19 cellular contexts compared by ENCODE assay signal in genomic region chr4:15398732-15399131, GRCh38. TPM values are rescaled to one million over a fixed set of nuclear protein-coding genes. Genes with fewer than 3 reads are reported as not detected.
A peak's percentile ranks its signal among the peaks of the same experiment; 100 is the strongest.
DNase-seq lines count a peak whose midpoint lies in the region; ATAC-seq, FAIRE-seq and TF ChIP-seq lines count a peak whose summit lies in the region.
"Had no signal": no experiment of that assay in that cellular context is flagged by ENCODE, and none has a peak within 500 bp of the region (broad histone marks: within the 10 kb centered on the region; RNA-seq: fewer than 3 reads in every experiment).

No MANE protein-coding gene starts in this region.

- peak overlapping the region; percentile 61 for H3K4me2 ChIP-seq in keratinocyte (ENCODE audit: control insufficient read depth, extremely low read depth, insufficient read depth, low read depth, low read length)

- H3K4me1 ChIP-seq in ascending aorta (peaks cover 22 to 86% of the 10 kb centered on the region in 2 donors), keratinocyte (ENCODE audit: control insufficient read depth, extremely low read depth, insufficient read depth, low read length) (peaks cover 38% of the 10 kb centered on the region), aorta (ENCODE audit: control insufficient read depth in 1 of 2, insufficient read depth in 2 of 2, low read length in 2 of 2) (peaks cover 21 to 29% of the 10 kb centered on the region in 2 donors)

- H3K4me1 Mint-ChIP-seq in activated CD4-positive, alpha-beta T cell treated with anti-CD3 and anti-CD28 coated beads, Interleukin-2, amount 10 ng/mL, durations not matched to agents 7 days and 5 days: peaks cover 29% of the 10 kb centered on the region
- peaks cover 20% of the 10 kb centered on the region for H3K4me1 Mint-ChIP-seq in activated CD4-positive, alpha-beta T cell treated with anti-CD3 and anti-CD28 coated beads, Interleukin-2, amount 10 ng/mL, durations not matched to agents 24 days and 14 days

- FAIRE-seq in keratinocyte (lab: Jason Lieb, UNC): peak; percentile 44
- FAIRE-seq: GM12878, H1, HepG2 had no signal

- no peaks in the 10 kb centered on the region for H3K79me2 ChIP-seq in keratinocyte (ENCODE audit: control insufficient read depth, insufficient read depth, low read length)

- intact Hi-C loops in activated CD4-positive, alpha-beta T cell treated with anti-CD3 and anti-CD28 coated beads, Interleukin-2, amount 10 ng/mL, durations not matched to agents 24 days and 14 days (cut with micrococcal nuclease): loop anchor here (5.0 to 10.0 kb wide), 3 partner anchors 51 to 1744 kb away; no protein-coding TSS in a partner anchor
- intact Hi-C loops in ascending aorta (cut with DNase I): loop anchor here (5.0 kb wide), 1 partner anchor 166 kb away; no protein-coding TSS in a partner anchor
- intact Hi-C loops in aorta (cut with DNase I): loop anchor here (5.0 to 10.0 kb wide), 2 partner anchors 59 to 164 kb away; no protein-coding TSS in a partner anchor

- peaks cover 3% of the 10 kb centered on the region for H3K36me3 Mint-ChIP-seq in activated CD4-positive, alpha-beta T cell treated with anti-CD3 and anti-CD28 coated beads, Interleukin-2, amount 10 ng/mL, durations not matched to agents 7 days and 5 days (ENCODE audit: low read depth)
- H3K36me3 Mint-ChIP-seq in activated CD4-positive, alpha-beta T cell treated with anti-CD3 and anti-CD28 coated beads, Interleukin-2, amount 10 ng/mL, durations not matched to agents 24 days and 14 days (ENCODE audit: low read depth): no peaks in the 10 kb centered on the region

- ATAC-seq in aorta (ENCODE audit: low FRiP score) (no peak), HG03159 (IDR thresholded peaks at IDR 0.05; ENCODE audit: unreplicated experiment) (no peak), GM19351 (IDR thresholded peaks at IDR 0.05; ENCODE audit: unreplicated experiment) (no peak)
- ATAC-seq: GM12878, HepG2 had no signal

- H3K27me3 Mint-ChIP-seq in activated CD4-positive, alpha-beta T cell treated with anti-CD3 and anti-CD28 coated beads, Interleukin-2, amount 10 ng/mL, durations not matched to agents 7 days and 5 days: peaks cover 3% of the 10 kb centered on the region
- H3K27me3 Mint-ChIP-seq in activated CD4-positive, alpha-beta T cell treated with anti-CD3 and anti-CD28 coated beads, Interleukin-2, amount 10 ng/mL, durations not matched to agents 24 days and 14 days: peaks cover 2% of the 10 kb centered on the region

- H3K4me3 Mint-ChIP-seq in activated CD4-positive, alpha-beta T cell treated with anti-CD3 and anti-CD28 coated beads, Interleukin-2, amount 10 ng/mL, durations not matched to agents 7 days and 5 days: no peak overlapping the region
- no peak overlapping the region for H3K4me3 Mint-ChIP-seq in activated CD4-positive, alpha-beta T cell treated with anti-CD3 and anti-CD28 coated beads, Interleukin-2, amount 10 ng/mL, durations not matched to agents 24 days and 14 days

- no peak for DNase-seq in activated CD4-positive, alpha-beta T cell treated with anti-CD3 and anti-CD28 coated beads, Interleukin-2, amount 10 ng/mL, durations not matched to agents 7 days and 5 days
- no peak for DNase-seq in activated CD4-positive, alpha-beta T cell treated with anti-CD3 and anti-CD28 coated beads, Interleukin-2, amount 10 ng/mL, durations not matched to agents 24 days and 14 days
- no peak for DNase-seq in ascending aorta (ENCODE audit: low spot score in 2 of 2)
- peak; percentile 90 for DNase-seq in keratinocyte (ENCODE audit: low read depth, low spot score)
- DNase-seq in aorta: no peak
- DNase-seq in HK-2 (ENCODE audit: unreplicated experiment): no peak
- DNase-seq: GDM1, NCI-H1105 treated with DMSO at 0.1 percent for 48 hours, NCI-H1694 treated with DMSO at 0.1 percent for 48 hours, NCI-H2107, NCI-H69, OCI-M1 had no signal

- H3K9me3 Mint-ChIP-seq in activated CD4-positive, alpha-beta T cell treated with anti-CD3 and anti-CD28 coated beads, Interleukin-2, amount 10 ng/mL, durations not matched to agents 7 days and 5 days: no peaks in the 10 kb centered on the region
- no peaks in the 10 kb centered on the region for H3K9me3 Mint-ChIP-seq in activated CD4-positive, alpha-beta T cell treated with anti-CD3 and anti-CD28 coated beads, Interleukin-2, amount 10 ng/mL, durations not matched to agents 24 days and 14 days

- H3K9me3 ChIP-seq in ascending aorta (no peaks in the 10 kb centered on the region), keratinocyte (ENCODE audit: control insufficient read depth, low read depth, low read length) (no peaks in the 10 kb centered on the region), aorta (ENCODE audit: control insufficient read depth, low read length) (no peaks in the 10 kb centered on the region)

- H3K36me3 ChIP-seq in ascending aorta: no peaks in the 10 kb centered on the region
- H3K36me3 ChIP-seq in keratinocyte (ENCODE audit: control insufficient read depth in 2 of 2, extremely low read depth in 1 of 2, insufficient read depth in 2 of 2, low read length in 2 of 2): no peaks in the 10 kb centered on the region
- no peaks in the 10 kb centered on the region for H3K36me3 ChIP-seq in aorta (ENCODE audit: control insufficient read depth in 1 of 2, insufficient read depth in 2 of 2, low read length in 1 of 2)

- dilution Hi-C loops in keratinocyte (cut with MboI; ENCODE audit: extremely low pct_ligation_motif_present, low sequenced_read_pairs): no loop called here

- H4K20me1 ChIP-seq in keratinocyte (ENCODE audit: control insufficient read depth, extremely low read depth, insufficient read depth, low read length): no peaks in the 10 kb centered on the region

- no peaks in the 10 kb centered on the region for H3K27me3 ChIP-seq in ascending aorta
- H3K27me3 ChIP-seq in keratinocyte (ENCODE audit: control insufficient read depth, extremely low read depth, insufficient read depth, low read length): no peaks in the 10 kb centered on the region
- no peaks in the 10 kb centered on the region for H3K27me3 ChIP-seq in aorta (ENCODE audit: control insufficient read depth in 1 of 2, insufficient read depth in 2 of 2, low read length in 1 of 2)

- WGBS in aorta, 2 donors: 52 to 55% methylated on average over 4 of the region's 4 CpGs

- no peak for TF ChIP-seq CTCF in ascending aorta (IDR thresholded peaks at IDR 0.05)
- TF ChIP-seq CTCF in keratinocyte (optimal IDR thresholded peaks at IDR 0.05 in 1 of 3, IDR thresholded peaks at IDR 0.05 in 1 of 3, conservative IDR thresholded peaks at IDR 0.05 in 1 of 3; ENCODE audit: extremely low read depth in 1 of 3, insufficient read depth in 2 of 3, low read length in 3 of 3): no peak

- H3K4me3 ChIP-seq in ascending aorta (no peak overlapping the region), keratinocyte (ENCODE audit: control insufficient read depth in 2 of 3, extremely low read depth in 1 of 3, insufficient read depth in 2 of 3, low read depth in 1 of 3, low read length in 3 of 3) (no peak overlapping the region), aorta (ENCODE audit: low read length in 2 of 2) (no peak overlapping the region)
- H3K4me3 ChIP-seq: GM12878 had no signal

- no peaks in the 10 kb centered on the region for H3K9me1 ChIP-seq in keratinocyte (ENCODE audit: control insufficient read depth, extremely low read depth, insufficient read depth, low read length)

- H3K27ac ChIP-seq in ascending aorta: peak overlapping the region; percentile 82 to 90
- peak overlapping the region; percentile 86 for H3K27ac ChIP-seq in keratinocyte (ENCODE audit: control insufficient read depth, insufficient read depth, low read length)
- peak overlapping the region; percentile 30 to 64 for H3K27ac ChIP-seq in aorta (ENCODE audit: low read depth in 1 of 2, low read length in 2 of 2)

- H2AFZ ChIP-seq in keratinocyte (ENCODE audit: control insufficient read depth, low read length): peak overlapping the region; percentile 14

- peak overlapping the region; percentile 14 for H3K27ac Mint-ChIP-seq in activated CD4-positive, alpha-beta T cell treated with anti-CD3 and anti-CD28 coated beads, Interleukin-2, amount 10 ng/mL, durations not matched to agents 7 days and 5 days
- H3K27ac Mint-ChIP-seq in activated CD4-positive, alpha-beta T cell treated with anti-CD3 and anti-CD28 coated beads, Interleukin-2, amount 10 ng/mL, durations not matched to agents 24 days and 14 days: no peak overlapping the region

- CTCF ChIA-PET in activated CD4-positive, alpha-beta T cell treated with anti-CD3 and anti-CD28 coated beads, Interleukin-2, amount 10 ng/mL, durations not matched to agents 7 days and 5 days (lab: Charles Lee): interaction anchor here (0.7 kb wide), 1 partner anchor 165 kb away, joined by 3 read pairs; no protein-coding TSS in a partner anchor

- peak overlapping the region; percentile 51 for H3K9ac ChIP-seq in keratinocyte (ENCODE audit: control insufficient read depth, extremely low read depth, insufficient read depth, low read length)

- POLR2A ChIA-PET in activated CD4-positive, alpha-beta T cell treated with anti-CD3 and anti-CD28 coated beads, Interleukin-2, amount 10 ng/mL, durations not matched to agents 7 days and 5 days (lab: Charles Lee): no interaction called here

RNA-seq across cellular contexts. Expression of gene C1QTNF7, which starts 29.1 kb away (rescaled TPM):
- total RNA-seq in activated CD4-positive, alpha-beta T cell treated with anti-CD3 and anti-CD28 coated beads, Interleukin-2, amount 10 ng/mL, durations not matched to agents 7 days and 5 days: not detected
- not detected in 2 replicates for total RNA-seq in activated CD4-positive, alpha-beta T cell treated with anti-CD3 and anti-CD28 coated beads, Interleukin-2, amount 10 ng/mL, durations not matched to agents 24 days and 14 days
- 23.2 TPM for total RNA-seq in ascending aorta
- not detected in 3 replicates for polyA plus RNA-seq in keratinocyte
- polyA plus RNA-seq in keratinocyte (2011; ENCODE audit: low read depth): not detected
- not detected in 2 replicates for polyA plus RNA-seq in keratinocyte (2011; cell fraction: cytosol; rRNA removed)
- not detected in 2 replicates for polyA plus RNA-seq in keratinocyte (2011; cell fraction: nucleus; rRNA removed)
- 0.11 TPM in 1 of 2 replicates, not detected in the other for polyA plus RNA-seq in keratinocyte (2012; ENCODE audit: low replicate concordance)
- polyA minus RNA-seq in keratinocyte: not detected in 3 replicates
- polyA minus RNA-seq in keratinocyte (2011; cell fraction: cytosol; rRNA and poly(A)+ RNA removed): not detected
- not detected in 2 replicates for polyA minus RNA-seq in keratinocyte (2011; cell fraction: nucleus; rRNA and poly(A)+ RNA removed)
- total RNA-seq in aorta: 10 to 100 TPM; 12.5 to 15.5 TPM
- 10 to 100 TPM in 1 of 2 donors, 1 to 10 TPM in 1; 9.5 to 14.9 TPM for polyA plus RNA-seq in aorta
- total RNA-seq: A172, GM12878, H1, HepG2, SK-MEL-5 had no signal
- polyA plus RNA-seq: GM12878, H1, HepG2 had no signal

Comparison
In these comparisons a context has a peak if more than half of its experiments do, and no peak if none do; other contexts are left out.
1. RNA of gene C1QTNF7, which starts 29.1 kb away (total RNA-seq): 23.2 TPM in ascending aorta (single experiment) and 12.5 to 15.5 TPM in aorta; not detected in activated CD4-positive, alpha-beta T cell treated with anti-CD3 and anti-CD28 coated beads, Interleukin-2, amount 10 ng/mL, durations not matched to agents 24 days and 14 days and not detected in activated CD4-positive, alpha-beta T cell treated with anti-CD3 and anti-CD28 coated beads, Interleukin-2, amount 10 ng/mL, durations not matched to agents 7 days and 5 days; every median in the first group is over 10 times any median in the second.
2. Peak in every context shown above with its lines, with median percentiles within 50 percentile points of each other: H3K27ac ChIP-seq.